Comparison of ENCODE assay signal across 10 cellular contexts in the genomic region with DNA sequence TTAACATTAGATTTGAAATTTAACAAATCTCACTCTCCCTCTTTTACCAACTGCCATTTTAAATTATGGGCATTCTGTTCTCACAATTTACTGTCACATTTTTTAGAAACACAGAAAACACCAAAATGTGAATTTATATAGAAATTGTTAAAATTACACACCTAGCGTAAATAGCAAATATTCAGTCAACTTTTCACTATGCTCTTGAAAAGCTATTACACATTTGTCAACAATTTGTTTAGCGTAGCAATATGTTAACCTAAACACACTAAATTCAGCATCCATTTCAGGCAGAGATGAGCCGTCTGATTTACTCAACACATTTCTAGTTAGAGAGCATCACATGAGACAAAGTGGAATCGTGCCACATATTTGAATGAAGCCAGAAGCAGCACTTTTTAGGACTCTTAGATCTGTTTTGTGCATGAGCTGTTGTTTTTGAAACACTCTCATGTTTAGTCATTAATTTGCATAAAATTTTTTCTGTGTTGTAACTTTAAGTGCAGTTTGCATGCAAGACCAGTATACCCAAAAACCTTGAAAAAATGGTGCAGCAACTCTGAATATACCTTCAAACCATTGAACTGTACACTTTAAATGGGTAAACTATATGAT. TPM values are rescaled to one million over a fixed set of nuclear protein-coding genes. Genes with fewer than 3 reads are reported as not detected.
DNase-seq lines count a peak whose midpoint lies in the region; ATAC-seq and TF ChIP-seq lines count a peak whose summit lies in the region.
"Had no signal": no experiment of that assay in that cellular context is flagged by ENCODE, and none has a peak within 500 bp of the region (broad histone marks: within the 10 kb centered on the region; RNA-seq: fewer than 3 reads in every experiment).

No MANE protein-coding gene starts in this region.

- peak; percentile 76 for ATAC-seq in GM18909 (IDR thresholded peaks at IDR 0.05; ENCODE audit: poor library complexity, unreplicated experiment)
- peak; percentile 78 for ATAC-seq in HG02571 (IDR thresholded peaks at IDR 0.05; ENCODE audit: unreplicated experiment)
- ATAC-seq in HG03442 (IDR thresholded peaks at IDR 0.05; ENCODE audit: unreplicated experiment): peak; percentile 84
- ATAC-seq in aorta (ENCODE audit: low FRiP score): no peak
- no peak for ATAC-seq in left lung
- ATAC-seq: PC-3 had no signal

- TF ChIP-seq CTCF in left lung (IDR thresholded peaks at IDR 0.05): no peak

- H3K27ac ChIP-seq in aorta (ENCODE audit: low read depth in 1 of 2, low read length in 2 of 2) (no peak overlapping the region), left lung (no peak overlapping the region)

- peaks cover 3 to 10% of the 10 kb centered on the region in 2 donors for H3K4me1 ChIP-seq in aorta (ENCODE audit: control insufficient read depth in 1 of 2, insufficient read depth in 2 of 2, low read length in 2 of 2)
- H3K4me1 ChIP-seq in left lung: peaks cover 13 to 26% of the 10 kb centered on the region in 2 donors

- H3K36me3 ChIP-seq in aorta (ENCODE audit: control insufficient read depth in 1 of 2, insufficient read depth in 2 of 2, low read length in 1 of 2) (no peaks in the 10 kb centered on the region), left lung (no peaks in the 10 kb centered on the region)

- no peaks in the 10 kb centered on the region for H3K27me3 ChIP-seq in aorta (ENCODE audit: control insufficient read depth in 1 of 2, insufficient read depth in 2 of 2, low read length in 1 of 2)
- H3K27me3 ChIP-seq in left lung: no peaks in the 10 kb centered on the region

- intact Hi-C loops in aorta (cut with DNase I): no loop called here
- intact Hi-C loops in left lung (cut with DNase I): no loop called here

- 90 to 94% methylated on average over 4 of the region's 4 CpGs for WGBS in aorta, 2 donors

- DNase-seq in GM03348 (ENCODE audit: low spot score): peak; percentile 40
- DNase-seq in OCI-M1 (lab: John Stamatoyannopoulos, UW): no peak
- DNase-seq in aorta: no peak
- no peak for DNase-seq in left lung
- DNase-seq in activated CD4-positive, CD25-positive, alpha-beta regulatory T cell treated with anti-CD3 and anti-CD28 coated beads, Interleukin-2, amount 50 U/mL, for 72 hours: no peak
- DNase-seq: NCI-H1092, PC-3 had no signal

- H3K4me3 ChIP-seq in aorta (ENCODE audit: low read length in 2 of 2): no peak overlapping the region
- no peak overlapping the region for H3K4me3 ChIP-seq in left lung

- H3K9me3 ChIP-seq in aorta (ENCODE audit: control insufficient read depth, low read length) (no peaks in the 10 kb centered on the region), left lung (no peaks in the 10 kb centered on the region)

RNA-seq across cellular contexts. Expression of a gene that starts 8.2 kb away (rescaled TPM):
- total RNA-seq in aorta: 10 to 100 TPM; 11.4 to 17.9 TPM
- 10 to 100 TPM in 1 of 2 donors, 1 to 10 TPM in 1; 2.8 to 33.9 TPM for polyA plus RNA-seq in aorta
- total RNA-seq in left lung: 1 to 10 TPM; 6.6 to 9.3 TPM

Comparison
In these comparisons a context has a peak if more than half of its experiments do, and no peak if none do; other contexts are left out.
1. ATAC-seq: peak in GM18909 (single experiment), HG02571 (single experiment) and HG03442 (single experiment); none in aorta (single experiment) and left lung (single experiment).